30 cellular contexts compared by ENCODE assay signal in genomic region chr7:20364815-20365214, GRCh38. TPM values are rescaled to one million over a fixed set of nuclear protein-coding genes. Genes with fewer than 3 reads are reported as not detected.
"Had no signal": no experiment of that assay in that cellular context is flagged by ENCODE, and none has a peak within 500 bp of the region (broad histone marks: within the 10 kb centered on the region; RNA-seq: fewer than 3 reads in every experiment).

No MANE protein-coding gene starts in this region.

- FAIRE-seq: bronchial epithelial cell, K562 had no signal

- H3K36me3 ChIP-seq: SJSA1 had no signal

- H3K4me3 ChIP-seq: K562, Peyer's patch, SJSA1 had no signal

- H3K36me3 Mint-ChIP-seq: activated CD4-positive, alpha-beta memory T cell treated with anti-CD3 and anti-CD28 coated beads for 36 hours; activated CD8-positive, alpha-beta memory T cell treated with anti-CD3 and anti-CD28 coated beads, Interleukin-2, amount 10 ng/mL, durations not matched to agents 7 days and 5 days; activated naive CD4-positive, alpha-beta T cell treated with anti-CD3 and anti-CD28 coated beads, Interleukin-2, amount 10 ng/mL, durations not matched to agents 7 days and 5 days; activated naive CD8-positive, alpha-beta T cell had no signal

- DNase-seq: activated B cell treated with CpG ODN at 0.5 μM for 24 hours; activated CD4-positive, alpha-beta memory T cell treated with anti-CD3 and anti-CD28 coated beads for 36 hours; activated CD4-positive, alpha-beta T cell treated with anti-CD3 and anti-CD28 coated beads for 4 hours; activated CD4-positive, alpha-beta T cell treated with anti-CD3 and anti-CD28 coated beads, Interleukin-2, amount 50 U/mL, for 1 hour; activated CD4-positive, CD25-positive, alpha-beta regulatory T cell treated with anti-CD3 and anti-CD28 coated beads, Interleukin-2, amount 50 U/mL, for 72 hours; activated CD8-positive, alpha-beta memory T cell treated with anti-CD3 and anti-CD28 coated beads, Interleukin-2, amount 10 ng/mL, durations not matched to agents 7 days and 5 days; activated CD8-positive, alpha-beta memory T cell treated with anti-CD3 and anti-CD28 coated beads, Interleukin-2, amount 50 U/mL, for 48 hours; activated effector memory CD4-positive, alpha-beta T cell treated with Interleukin-2 at 50 U/mL for 16 hours; activated naive CD4-positive, alpha-beta T cell treated with anti-CD3 and anti-CD28 coated beads, Interleukin-2, amount 10 ng/mL, durations not matched to agents 7 days and 5 days; activated naive CD8-positive, alpha-beta T cell treated with anti-CD3 and anti-CD28 coated beads, Interleukin-2, amount 50 U/mL, for 24 hours; activated T-cell treated with anti-CD3 and anti-CD28 coated beads, Interleukin-2, amount 50 U/mL, for 48 hours; anterior cingulate cortex; IMR-90; NCI-H1105; NCI-H1417 treated with DMSO at 0.1 percent for 48 hours; NCI-H187 treated with DMSO at 0.1 percent for 48 hours; NCI-H2081; NCI-H345; NCI-H524 treated with DMSO at 0.1 percent for 48 hours; Peyer's patch; RPMI8226; T-helper 1 cell; T-helper 2 cell; T-helper 9 cell had no signal

- H3K27me3 Mint-ChIP-seq: activated CD4-positive, alpha-beta memory T cell treated with anti-CD3 and anti-CD28 coated beads for 36 hours; activated CD8-positive, alpha-beta memory T cell treated with anti-CD3 and anti-CD28 coated beads, Interleukin-2, amount 10 ng/mL, durations not matched to agents 7 days and 5 days; activated naive CD4-positive, alpha-beta T cell treated with anti-CD3 and anti-CD28 coated beads, Interleukin-2, amount 10 ng/mL, durations not matched to agents 7 days and 5 days; brain had no signal

- H3K27ac Mint-ChIP-seq: activated B cell treated with CpG ODN at 0.5 μM for 24 hours; activated CD4-positive, alpha-beta memory T cell treated with anti-CD3 and anti-CD28 coated beads for 36 hours; activated CD8-positive, alpha-beta memory T cell treated with anti-CD3 and anti-CD28 coated beads, Interleukin-2, amount 10 ng/mL, durations not matched to agents 7 days and 5 days; activated naive CD4-positive, alpha-beta T cell treated with anti-CD3 and anti-CD28 coated beads, Interleukin-2, amount 10 ng/mL, durations not matched to agents 7 days and 5 days; activated naive CD8-positive, alpha-beta T cell; activated naive CD8-positive, alpha-beta T cell treated with anti-CD3 and anti-CD28 coated beads, Interleukin-2, amount 50 U/mL, for 24 hours had no signal

- H3K27me3 ChIP-seq: Peyer's patch, SJSA1 had no signal

- H3K4me1 ChIP-seq: Peyer's patch had no signal

- ATAC-seq: activated CD8-positive, alpha-beta memory T cell treated with anti-CD3 and anti-CD28 coated beads, Interleukin-2, amount 10 ng/mL, durations not matched to agents 7 days and 5 days; activated naive CD8-positive, alpha-beta T cell treated with anti-CD3 and anti-CD28 coated beads, Interleukin-2, amount 50 U/mL, for 24 hours; K562 had no signal

- H3K9me3 ChIP-seq: Peyer's patch, SJSA1 had no signal

- H3K4me3 Mint-ChIP-seq: activated B cell treated with CpG ODN at 0.5 μM for 24 hours; activated CD4-positive, alpha-beta memory T cell treated with anti-CD3 and anti-CD28 coated beads for 36 hours; activated CD8-positive, alpha-beta memory T cell treated with anti-CD3 and anti-CD28 coated beads, Interleukin-2, amount 10 ng/mL, durations not matched to agents 7 days and 5 days; activated naive CD4-positive, alpha-beta T cell treated with anti-CD3 and anti-CD28 coated beads, Interleukin-2, amount 10 ng/mL, durations not matched to agents 7 days and 5 days; activated naive CD8-positive, alpha-beta T cell; activated naive CD8-positive, alpha-beta T cell treated with anti-CD3 and anti-CD28 coated beads, Interleukin-2, amount 50 U/mL, for 24 hours; brain had no signal

- H3K27ac ChIP-seq: Peyer's patch, SJSA1, VCaP had no signal

- H3K4me1 Mint-ChIP-seq: activated B cell treated with CpG ODN at 0.5 μM for 24 hours; activated CD8-positive, alpha-beta memory T cell treated with anti-CD3 and anti-CD28 coated beads, Interleukin-2, amount 10 ng/mL, durations not matched to agents 7 days and 5 days; activated naive CD4-positive, alpha-beta T cell treated with anti-CD3 and anti-CD28 coated beads, Interleukin-2, amount 10 ng/mL, durations not matched to agents 7 days and 5 days; activated naive CD8-positive, alpha-beta T cell treated with anti-CD3 and anti-CD28 coated beads, Interleukin-2, amount 50 U/mL, for 24 hours had no signal

- H3K9me3 Mint-ChIP-seq: activated B cell treated with CpG ODN at 0.5 μM for 24 hours; activated CD4-positive, alpha-beta memory T cell treated with anti-CD3 and anti-CD28 coated beads for 36 hours; activated naive CD4-positive, alpha-beta T cell treated with anti-CD3 and anti-CD28 coated beads, Interleukin-2, amount 10 ng/mL, durations not matched to agents 7 days and 5 days; activated naive CD8-positive, alpha-beta T cell treated with anti-CD3 and anti-CD28 coated beads, Interleukin-2, amount 50 U/mL, for 24 hours had no signal

RNA-seq across cellular contexts. Expression of gene ITGB8, which starts 34.1 kb away (rescaled TPM):
- total RNA-seq: activated CD4-positive, alpha-beta memory T cell treated with anti-CD3 and anti-CD28 coated beads for 36 hours had no signal
